ENCODE assay signal across 20 cellular contexts in the genomic region with DNA sequence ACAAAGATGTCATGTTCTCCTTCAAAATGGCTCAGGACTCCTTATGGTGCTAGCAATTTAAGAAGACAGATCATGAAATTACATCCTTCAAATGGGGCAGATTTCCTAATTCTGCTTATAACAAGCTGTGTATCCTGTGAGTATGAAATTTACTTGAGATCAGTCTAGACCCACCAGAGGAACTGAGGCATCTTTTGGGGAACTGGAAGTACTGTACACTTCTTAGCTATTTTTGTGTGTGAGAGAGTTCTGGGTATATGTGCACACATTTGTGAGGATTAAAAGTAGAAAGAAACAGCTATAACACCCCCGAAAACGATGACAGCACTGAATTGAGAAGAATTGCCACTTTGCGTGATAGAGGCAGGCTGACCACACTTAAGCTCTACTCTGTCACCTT.
DNase-seq lines count a peak whose midpoint lies in the region; ATAC-seq and TF ChIP-seq lines count a peak whose summit lies in the region.
"Had no signal": no experiment of that assay in that cellular context is flagged by ENCODE, and none has a peak within 500 bp of the region (broad histone marks: within the 10 kb centered on the region; RNA-seq: fewer than 3 reads in every experiment).

No MANE protein-coding gene starts in this region.

- no peak for TF ChIP-seq POLR2A in vagina (IDR thresholded peaks at IDR 0.05)

- peak; percentile 19 for DNase-seq in NOMO-1 treated with dmso at 0.1 percent for 144 hours (lab: John Stamatoyannopoulos, UW; ENCODE audit: unreplicated experiment)
- DNase-seq in NCI-H2107 treated with DMSO at 0.1 percent for 48 hours (lab: John Stamatoyannopoulos, UW; ENCODE audit: unreplicated experiment): no peak
- DNase-seq in vagina (ENCODE audit: extremely low spot score in 2 of 2): no peak
- DNase-seq in posterior vena cava (ENCODE audit: low spot score): no peak
- no peak for DNase-seq in DMS79 (lab: John Stamatoyannopoulos, UW)
- DNase-seq: activated CD8-positive, alpha-beta memory T cell treated with anti-CD3 and anti-CD28 coated beads, Interleukin-2, amount 10 ng/mL, durations not matched to agents 7 days and 5 days; activated gamma-delta T cell; aorta; CD8-positive, alpha-beta T cell; foreskin melanocyte; left ventricle myocardium inferior; naive B cell; NCI-H1105; NCI-H2171; NCI-H774; psoas muscle; stimulated activated naive CD8-positive, alpha-beta T cell treated with anti-CD3 and anti-CD28 coated beads, Interleukin-15, amount 100 ng/mL, for 72 hours had no signal

- H3K27ac ChIP-seq in vagina: no peak overlapping the region
- H3K27ac ChIP-seq: left ventricle myocardium inferior, psoas muscle had no signal

- no peaks in the 10 kb centered on the region for H3K27me3 ChIP-seq in vagina

- no peaks in the 10 kb centered on the region for H3K9me3 ChIP-seq in vagina
- H3K9me3 ChIP-seq: left ventricle myocardium inferior, psoas muscle had no signal

- intact Hi-C loops in vagina (cut with DNase I): no loop called here
- intact Hi-C loops in posterior vena cava (cut with DNase I): no loop called here

- no peaks in the 10 kb centered on the region for H3K36me3 ChIP-seq in vagina

- no peaks in the 10 kb centered on the region for H3K4me1 ChIP-seq in vagina
- H3K4me1 ChIP-seq: psoas muscle had no signal

- H3K4me3 ChIP-seq in vagina: no peak overlapping the region
- H3K4me3 ChIP-seq: left ventricle myocardium inferior, psoas muscle had no signal

- peak; percentile 71 for ATAC-seq in GM18498 (IDR thresholded peaks at IDR 0.05; ENCODE audit: unreplicated experiment)
- peak; percentile 49 for ATAC-seq in GM19452 (IDR thresholded peaks at IDR 0.05; ENCODE audit: unreplicated experiment)
- peak; percentile 40 for ATAC-seq in HG02981 (IDR thresholded peaks at IDR 0.05; ENCODE audit: unreplicated experiment)
- ATAC-seq: activated CD8-positive, alpha-beta memory T cell treated with anti-CD3 and anti-CD28 coated beads, Interleukin-2, amount 10 ng/mL, durations not matched to agents 7 days and 5 days; CD8-positive, alpha-beta T cell; stimulated activated naive CD8-positive, alpha-beta T cell treated with anti-CD3 and anti-CD28 coated beads, Interleukin-15, amount 100 ng/mL, for 72 hours had no signal

- no peak for TF ChIP-seq CTCF in vagina (IDR thresholded peaks at IDR 0.05)
